8 cellular contexts compared by ENCODE assay signal in genomic region chr12:121579981-121580868, GRCh38. TPM values are rescaled to one million over a fixed set of nuclear protein-coding genes. Genes with fewer than 3 reads are reported as not detected.
DNase-seq lines count a peak whose midpoint lies in the region; ATAC-seq and TF ChIP-seq lines count a peak whose summit lies in the region.

No MANE protein-coding gene starts in this region.

- peaks cover 5% of the 10 kb centered on the region for H3K36me3 Mint-ChIP-seq in activated B cell treated with CpG ODN at 0.5 μM for 24 hours (ENCODE audit: low read depth)

- H3K4me1 Mint-ChIP-seq in activated B cell treated with CpG ODN at 0.5 μM for 24 hours, result peaks cover 45% of the 10 kb centered on the region

- DNase-seq in A172 (ENCODE audit: low spot score) (peak; percentile 28), NCI-H2171 (lab: John Stamatoyannopoulos, UW) (peak; percentile 78), activated B cell treated with CpG ODN at 0.5 μM for 24 hours (peak; percentile 60), caudate nucleus (lab: John Stamatoyannopoulos, UW) (peak in 55 of 61 donors; percentile 28 to 89 (median 70)), islet precursor cell (peak; percentile 93)
- DNase-seq in stimulated activated CD4-positive, alpha-beta T cell treated with anti-CD3 and anti-CD28 coated beads, Interleukin-12 subunit alpha, Interleukin-12 subunit beta, amount 100 ng/mL, for 48 hours (ENCODE audit: low read depth in 2 of 3, low spot score in 1 of 3), result peak; percentile 48 to 61 (median 56)

- peak overlapping the region; percentile 80 for H3K27ac ChIP-seq in caudate nucleus (ENCODE audit: low read depth, low read length)

- peak overlapping the region; percentile 95 for H3K27ac Mint-ChIP-seq in activated B cell treated with CpG ODN at 0.5 μM for 24 hours

- intact Hi-C loops in activated B cell treated with CpG ODN at 0.5 μM for 24 hours (cut with micrococcal nuclease), result loop anchor here (1.0 kb wide), 4 partner anchors 10 to 46 kb away; partner anchors contain the start of gene ORAI1

- no peaks in the 10 kb centered on the region for H3K27me3 Mint-ChIP-seq in activated B cell treated with CpG ODN at 0.5 μM for 24 hours

- POLR2A ChIA-PET in activated B cell treated with CpG ODN at 0.5 μM for 24 hours (lab: Charles Lee), result interaction anchor here (0.5 to 10.7 kb wide), 21 partner anchors 8 to 422 kb away, joined by 3 to 232 read pairs (median 6); partner anchors contain the start of gene ORAI1

- CTCF ChIA-PET in activated B cell treated with CpG ODN at 0.5 μM for 24 hours (lab: Charles Lee), result interaction anchor here (1.1 to 2.5 kb wide), 6 partner anchors 11 to 80 kb away, joined by 3 to 16 read pairs (median 9); partner anchors contain the start of gene ORAI1

- no peaks in the 10 kb centered on the region for H3K9me3 Mint-ChIP-seq in activated B cell treated with CpG ODN at 0.5 μM for 24 hours

- peak; percentile 45 for ATAC-seq in GM19043 (IDR thresholded peaks at IDR 0.05; ENCODE audit: low read depth, unreplicated experiment)
- ATAC-seq in activated B cell treated with CpG ODN at 0.5 μM for 24 hours (ENCODE audit: low read depth), result peak; percentile 52
- ATAC-seq in HG03520 (IDR thresholded peaks at IDR 0.05; ENCODE audit: unreplicated experiment), result no peak

- H3K4me3 Mint-ChIP-seq in activated B cell treated with CpG ODN at 0.5 μM for 24 hours, result peak overlapping the region; percentile 95

- TF ChIP-seq CTCF in activated B cell treated with CpG ODN at 0.5 μM for 24 hours (IDR thresholded peaks at IDR 0.05), result no peak

RNA-seq across cellular contexts. Expression of gene KDM2B, which starts 0.6 kb away (rescaled TPM):
- total RNA-seq in A172 (2014; rRNA removed; shearing (Covaris generic)), result 27.7 and 37.2 TPM in 2 replicates
- 197 and 236 TPM in 2 replicates for total RNA-seq in activated B cell treated with CpG ODN at 0.5 μM for 24 hours

RNA-seq across cellular contexts. Expression of gene ORAI1, which starts 46.1 kb away (rescaled TPM):
- total RNA-seq in A172 (2014; rRNA removed; shearing (Covaris generic)), result 10.4 and 13.2 TPM in 2 replicates
- total RNA-seq in activated B cell treated with CpG ODN at 0.5 μM for 24 hours, result 85.8 and 86.3 TPM in 2 replicates

Comparison
In these comparisons a context has a peak if more than half of its experiments do, and no peak if none do; other contexts are left out.
1. DNase-seq: peak in every context shown above with its lines; median percentile 93 in islet precursor cell; 78 in NCI-H2171; 70 in caudate nucleus; 60 in activated B cell treated with CpG ODN at 0.5 μM for 24 hours; 56 in stimulated activated CD4-positive, alpha-beta T cell treated with anti-CD3 and anti-CD28 coated beads, Interleukin-12 subunit alpha, Interleukin-12 subunit beta, amount 100 ng/mL, for 48 hours; 28 in A172.